15 cellular contexts compared by ENCODE assay signal in the genomic region with DNA sequence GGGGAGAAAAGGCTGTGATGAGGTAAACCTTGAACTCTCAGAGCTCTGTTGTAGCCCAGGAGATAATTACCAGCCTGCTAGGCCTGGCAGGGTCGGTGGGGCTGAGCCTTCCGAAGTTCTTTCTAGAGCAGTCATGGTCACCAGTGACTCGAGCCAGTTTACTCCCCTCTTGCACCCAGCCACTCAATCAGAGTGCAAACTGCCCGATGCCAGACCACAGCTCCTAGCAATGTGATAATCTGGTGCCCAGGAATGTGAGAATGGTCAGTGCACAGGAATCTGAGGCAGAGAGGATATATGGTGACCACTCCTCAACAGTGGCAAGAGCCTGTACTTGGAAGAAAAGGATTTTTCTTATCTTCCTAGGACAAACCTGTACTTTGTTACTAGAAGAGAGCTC. TPM values are rescaled to one million over a fixed set of nuclear protein-coding genes. Genes with fewer than 3 reads are reported as not detected.
DNase-seq lines count a peak whose midpoint lies in the region; ATAC-seq and TF ChIP-seq lines count a peak whose summit lies in the region.
"Had no signal": no experiment of that assay in that cellular context is flagged by ENCODE, and none has a peak within 500 bp of the region (broad histone marks: within the 10 kb centered on the region; RNA-seq: fewer than 3 reads in every experiment).

No MANE protein-coding gene starts in this region.

- DNase-seq in AG20443 (ENCODE audit: low spot score): peak; percentile 71
- no peak for DNase-seq in Panc1 (ENCODE audit: low read depth, low spot score)
- peak; percentile 56 for DNase-seq in fibroblast of mammary gland (ENCODE audit: low read depth)
- DNase-seq in retinal pigment epithelial cell (ENCODE audit: low read depth): peak; percentile 60
- DNase-seq in activated gamma-delta T cell treated with Interleukin-2 at 50 U/mL for 16 hours: no peak
- DNase-seq in activated T-cell treated with anti-CD3 and anti-CD28 coated beads, Interleukin-2, amount 50 U/mL, for 48 hours: no peak
- DNase-seq: activated CD4-positive, alpha-beta T cell treated with anti-CD3 and anti-CD28 coated beads, Interleukin-2, amount 50 U/mL, for 1 hour; BE2C; cortex of kidney; hypothalamus; thyroid gland had no signal

- H3K4me1 ChIP-seq in Panc1 (ENCODE audit: control insufficient read depth, insufficient read depth, low read length): no peaks in the 10 kb centered on the region

- H3K9me3 ChIP-seq in Panc1 (ENCODE audit: control insufficient read depth, insufficient read depth, low read depth, low read length): no peaks in the 10 kb centered on the region
- H3K9me3 ChIP-seq: adrenal gland, BE2C, thyroid gland had no signal

- TF ChIP-seq CTCF in Panc1 (IDR thresholded peaks at IDR 0.05) (no peak), fibroblast of mammary gland (conservative IDR thresholded peaks at IDR 0.05; ENCODE audit: control insufficient read depth, insufficient read depth, low read depth, low read length) (no peak), retinal pigment epithelial cell (conservative IDR thresholded peaks at IDR 0.05; ENCODE audit: low read depth, low read length) (no peak)

- no peak overlapping the region for H3K4me3 ChIP-seq in Panc1 (ENCODE audit: low read depth in 2 of 2, low read length in 2 of 2)
- no peak overlapping the region for H3K4me3 ChIP-seq in fibroblast of mammary gland (ENCODE audit: control insufficient read depth, low read depth, low read length)
- H3K4me3 ChIP-seq in retinal pigment epithelial cell (ENCODE audit: low read length): no peak overlapping the region
- H3K4me3 ChIP-seq: adrenal gland, SJSA1, thyroid gland had no signal

- no peak overlapping the region for H3K27ac ChIP-seq in Panc1 (ENCODE audit: low read length)
- H3K27ac ChIP-seq: SJSA1 had no signal

- no peaks in the 10 kb centered on the region for H3K36me3 ChIP-seq in Panc1 (ENCODE audit: control insufficient read depth, insufficient read depth, low read length)
- H3K36me3 ChIP-seq: adrenal gland, BE2C, SJSA1, thyroid gland had no signal

- ATAC-seq in Panc1: 0 out of 2 replicates have a peak, but pooled peaks have one; percentile 39
- no peak for ATAC-seq in esophagus mucosa
- ATAC-seq in HG03095 (IDR thresholded peaks at IDR 0.05; ENCODE audit: unreplicated experiment): no peak

- no peaks in the 10 kb centered on the region for H3K27me3 ChIP-seq in Panc1 (ENCODE audit: control insufficient read depth, insufficient read depth, low read length)
- H3K27me3 ChIP-seq: adrenal gland, BE2C, SJSA1, thyroid gland had no signal

- CTCF ChIA-PET in Panc1 (lab: Charles Lee): no interaction called here

- in situ Hi-C loops in Panc1 (cut with HindIII; ENCODE audit: low pct_unique_long_range_greater_than_20kb, low sequenced_read_pairs): no loop called here

- POLR2A ChIA-PET in Panc1 (lab: Charles Lee): no interaction called here

- no TSS peak for BruUV-seq in Panc1 (replicated peaks; lab: Mats Ljungman, UMichigan)

- intact Hi-C loops in Panc1 (cut with micrococcal nuclease; ENCODE audit: unreplicated experiment): no loop called here

RNA-seq across cellular contexts. Expression of gene KMT2E, which starts 46.4 kb away (rescaled TPM):
- 51.4 TPM for total RNA-seq in Panc1 (2021; ENCODE audit: unreplicated experiment)
- 20.9 TPM for polyA plus RNA-seq in Panc1 (2012; ENCODE audit: insufficient read length)
- total RNA-seq in esophagus mucosa: 29.0 TPM

Comparison
In these comparisons a context has a peak if more than half of its experiments do, and no peak if none do; other contexts are left out.
1. DNase-seq: peak in AG20443 (single experiment), fibroblast of mammary gland (single experiment) and retinal pigment epithelial cell (single experiment); none in Panc1 (single experiment), activated gamma-delta T cell treated with Interleukin-2 at 50 U/mL for 16 hours (single experiment) and activated T-cell treated with anti-CD3 and anti-CD28 coated beads, Interleukin-2, amount 50 U/mL, for 48 hours (0 of 2).